6 cellular contexts compared by ENCODE assay signal in the genomic region with DNA sequence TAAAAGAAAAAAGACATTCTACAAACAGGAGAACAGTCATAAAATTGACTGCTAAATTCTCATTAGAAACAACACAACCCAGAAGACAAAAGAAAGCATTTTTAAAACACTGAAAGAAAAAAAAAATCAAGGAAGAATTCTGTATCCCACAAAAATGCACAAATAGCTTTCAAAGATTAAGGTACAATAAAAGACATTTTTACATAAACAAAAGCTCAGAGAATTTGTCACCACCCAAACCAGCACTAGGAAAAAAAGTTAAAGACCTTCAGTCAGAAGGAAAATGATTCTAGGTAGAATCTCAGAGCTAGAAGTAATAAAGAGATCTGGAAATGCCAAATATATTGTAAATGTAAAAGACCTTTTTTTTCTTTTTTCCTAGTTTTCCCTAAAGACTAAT.
"Had no signal": no experiment of that assay in that cellular context is flagged by ENCODE, and none has a peak within 500 bp of the region (broad histone marks: within the 10 kb centered on the region; RNA-seq: fewer than 3 reads in every experiment).

No MANE protein-coding gene starts in this region.

- DNase-seq: GDM1, GF-D8 had no signal

- FAIRE-seq: G401.6, GM12878, GM12891, GM12892 had no signal

- H3K4me3 ChIP-seq: GM12878 had no signal
